8 cellular contexts compared by ENCODE assay signal in the genomic region with DNA sequence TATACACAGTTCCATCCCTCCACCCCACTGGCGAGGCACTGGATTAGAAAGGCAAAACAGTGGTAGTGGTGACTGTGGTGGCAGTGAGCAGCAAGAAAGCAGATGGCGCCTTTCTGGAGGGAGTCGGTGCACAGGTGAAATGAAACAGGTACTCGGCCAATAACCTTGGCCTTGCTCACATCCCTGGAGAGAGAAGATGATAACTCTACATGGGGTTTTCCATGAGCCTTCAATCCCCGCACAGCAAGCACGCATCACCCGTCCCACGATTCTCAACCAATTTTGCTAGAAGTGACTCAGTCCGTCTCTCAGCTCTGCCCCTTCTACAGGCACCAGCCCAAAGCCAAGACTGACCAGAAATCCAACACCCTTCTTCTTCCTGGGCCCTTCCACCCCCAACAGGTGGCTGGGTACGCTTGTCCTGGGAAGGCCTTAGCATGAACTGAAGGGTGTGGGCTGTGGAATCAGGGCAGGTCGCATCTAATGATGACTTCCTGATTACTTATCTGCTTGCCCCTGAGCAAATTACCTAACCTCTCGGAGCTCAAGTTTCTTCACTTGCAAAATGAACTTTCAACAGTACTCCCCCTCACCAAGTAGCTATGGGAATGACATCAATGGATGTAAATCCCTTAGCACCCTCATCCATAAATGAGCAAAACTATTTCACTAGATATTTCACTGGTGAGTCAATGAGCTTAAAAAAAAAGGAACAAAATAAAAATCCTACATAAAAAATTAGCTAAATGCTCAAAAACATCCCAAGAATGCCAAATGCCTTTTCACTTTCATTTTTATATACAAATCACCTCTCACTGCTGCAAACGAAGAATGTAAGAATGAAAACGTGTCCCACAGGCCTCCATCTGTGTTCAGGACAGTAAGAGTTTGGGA. TPM values are rescaled to one million over a fixed set of nuclear protein-coding genes. Genes with fewer than 3 reads are reported as not detected.
DNase-seq lines count a peak whose midpoint lies in the region; ATAC-seq and TF ChIP-seq lines count a peak whose summit lies in the region.

No MANE protein-coding gene starts in this region.

- CTCF ChIA-PET in activated CD8-positive, alpha-beta memory T cell treated with anti-CD3 and anti-CD28 coated beads, Interleukin-2, amount 10 ng/mL, durations not matched to agents 7 days and 5 days (lab: Charles Lee): interaction anchor here (0.8 to 4.8 kb wide), 11 partner anchors 9 to 221 kb away, joined by 3 to 58 read pairs (median 4); a partner anchor contains a TSS

- H3K4me1 Mint-ChIP-seq in activated CD8-positive, alpha-beta memory T cell treated with anti-CD3 and anti-CD28 coated beads, Interleukin-2, amount 10 ng/mL, durations not matched to agents 7 days and 5 days: peaks cover 77% of the 10 kb centered on the region

- H3K27me3 ChIP-seq in foreskin keratinocyte (no peaks in the 10 kb centered on the region), subcutaneous abdominal adipose tissue (ENCODE audit: control insufficient read depth in 5 of 5, insufficient read depth in 4 of 5, low read length in 5 of 5) (no peaks in the 10 kb centered on the region), sigmoid colon (no peaks in the 10 kb centered on the region)

- TF ChIP-seq CTCF in foreskin keratinocyte (conservative IDR thresholded peaks at IDR 0.05): no peak
- no peak for TF ChIP-seq CTCF in sigmoid colon (IDR thresholded peaks at IDR 0.05)

- H3K27ac Mint-ChIP-seq in activated CD8-positive, alpha-beta memory T cell treated with anti-CD3 and anti-CD28 coated beads, Interleukin-2, amount 10 ng/mL, durations not matched to agents 7 days and 5 days: peak overlapping the region; percentile 98

- H3K4me3 ChIP-seq in subcutaneous abdominal adipose tissue (ENCODE audit: low read depth in 1 of 5, low read length in 5 of 5): no peak overlapping the region
- no peak overlapping the region for H3K4me3 ChIP-seq in sigmoid colon

- H3K27me3 Mint-ChIP-seq in activated CD8-positive, alpha-beta memory T cell treated with anti-CD3 and anti-CD28 coated beads, Interleukin-2, amount 10 ng/mL, durations not matched to agents 7 days and 5 days: no peaks in the 10 kb centered on the region

- peaks cover 0 to 14% (median 9%) of the 10 kb centered on the region in 5 donors for H3K36me3 ChIP-seq in subcutaneous abdominal adipose tissue (ENCODE audit: control insufficient read depth in 5 of 5, insufficient read depth in 5 of 5, low read length in 5 of 5)
- H3K36me3 ChIP-seq in sigmoid colon: no peaks in the 10 kb centered on the region

- H3K9me3 ChIP-seq in subcutaneous abdominal adipose tissue (ENCODE audit: control insufficient read depth in 5 of 5, low read length in 5 of 5): no peaks in the 10 kb centered on the region
- no peaks in the 10 kb centered on the region for H3K9me3 ChIP-seq in sigmoid colon

- intact Hi-C loops in sigmoid colon (cut with DNase I): no loop called here

- H3K27ac ChIP-seq in foreskin keratinocyte (no peak overlapping the region), subcutaneous abdominal adipose tissue (ENCODE audit: low read depth, low read length) (peak overlapping the region; percentile 23), sigmoid colon (peak overlapping the region in 2 of 4 donors; percentile 38 to 45)

- H3K4me3 Mint-ChIP-seq in activated CD8-positive, alpha-beta memory T cell treated with anti-CD3 and anti-CD28 coated beads, Interleukin-2, amount 10 ng/mL, durations not matched to agents 7 days and 5 days: peak overlapping the region; percentile 74

- ATAC-seq in HG03280 (IDR thresholded peaks at IDR 0.05; ENCODE audit: unreplicated experiment) (peak; percentile 18), foreskin keratinocyte (peak; percentile 2), GM18858 (IDR thresholded peaks at IDR 0.05; ENCODE audit: unreplicated experiment) (no peak)
- peak; percentile 46 for ATAC-seq in activated CD8-positive, alpha-beta memory T cell treated with anti-CD3 and anti-CD28 coated beads, Interleukin-2, amount 10 ng/mL, durations not matched to agents 7 days and 5 days

- TF ChIP-seq POLR2A in sigmoid colon (IDR thresholded peaks at IDR 0.05): no peak

- 61 to 70% methylated on average over 14 of the region's 14 CpGs for WGBS in sigmoid colon, 2 donors

- H3K36me3 Mint-ChIP-seq in activated CD8-positive, alpha-beta memory T cell treated with anti-CD3 and anti-CD28 coated beads, Interleukin-2, amount 10 ng/mL, durations not matched to agents 7 days and 5 days: peaks cover 42% of the 10 kb centered on the region

- H3K9me3 Mint-ChIP-seq in activated CD8-positive, alpha-beta memory T cell treated with anti-CD3 and anti-CD28 coated beads, Interleukin-2, amount 10 ng/mL, durations not matched to agents 7 days and 5 days (ENCODE audit: low read depth): no peaks in the 10 kb centered on the region

- peaks cover 23% of the 10 kb centered on the region for H3K4me1 ChIP-seq in foreskin keratinocyte
- H3K4me1 ChIP-seq in subcutaneous abdominal adipose tissue (ENCODE audit: control insufficient read depth in 5 of 5, insufficient read depth in 5 of 5, low read length in 5 of 5): peaks cover 2 to 32% (median 20%) of the 10 kb centered on the region in 5 donors
- H3K4me1 ChIP-seq in sigmoid colon: peaks cover 0 to 35% (median 9%) of the 10 kb centered on the region in 4 donors

- H3K9ac ChIP-seq in subcutaneous abdominal adipose tissue (ENCODE audit: low read length in 5 of 5): no peak overlapping the region

- DNase-seq in activated CD8-positive, alpha-beta memory T cell treated with anti-CD3 and anti-CD28 coated beads for 24 hours: peak; percentile 67
- DNase-seq in activated CD8-positive, alpha-beta memory T cell treated with anti-CD3 and anti-CD28 coated beads, Interleukin-2, amount 50 U/mL, for 4 hours: no peak
- DNase-seq in activated CD8-positive, alpha-beta memory T cell treated with anti-CD3 and anti-CD28 coated beads, Interleukin-2, amount 10 ng/mL, durations not matched to agents 7 days and 5 days: peak; percentile 64
- DNase-seq in foreskin keratinocyte: peak; percentile 76 to 89
- no peak for DNase-seq in sigmoid colon

- TF ChIP-seq EP300 in sigmoid colon (IDR thresholded peaks at IDR 0.05): no peak

RNA-seq across cellular contexts. Expression of a gene that starts 18.0 kb away (rescaled TPM):
- total RNA-seq in activated CD8-positive, alpha-beta memory T cell treated with anti-CD3 and anti-CD28 coated beads, Interleukin-2, amount 10 ng/mL, durations not matched to agents 7 days and 5 days: 100 to 1,000 TPM; 204 to 267 TPM
- total RNA-seq in foreskin keratinocyte: 113 and 118 TPM in 2 replicates
- 91.9 and 101 TPM in 2 replicates for polyA plus RNA-seq in foreskin keratinocyte
- 10 to 100 TPM; 48.9 to 85.5 (median 57.0) TPM for total RNA-seq in sigmoid colon
- 100 to 1,000 TPM in 1 of 3 donors, 10 to 100 TPM in 2; 40.2 to 101 (median 41.2) TPM for polyA plus RNA-seq in sigmoid colon

Comparison
In these comparisons a context has a peak if more than half of its experiments do, and no peak if none do; other contexts are left out.
1. DNase-seq: peak in activated CD8-positive, alpha-beta memory T cell treated with anti-CD3 and anti-CD28 coated beads for 24 hours (single experiment), activated CD8-positive, alpha-beta memory T cell treated with anti-CD3 and anti-CD28 coated beads, Interleukin-2, amount 10 ng/mL, durations not matched to agents 7 days and 5 days (single experiment) and foreskin keratinocyte (2 of 2); none in activated CD8-positive, alpha-beta memory T cell treated with anti-CD3 and anti-CD28 coated beads, Interleukin-2, amount 50 U/mL, for 4 hours (single experiment) and sigmoid colon (single experiment).